ENCODE assay signal across 8 cellular contexts in genomic region chr15:88467073-88467934, GRCh38. TPM values are rescaled to one million over a fixed set of nuclear protein-coding genes. Genes with fewer than 3 reads are reported as not detected.
DNase-seq lines count a peak whose midpoint lies in the region; ATAC-seq, FAIRE-seq and TF ChIP-seq lines count a peak whose summit lies in the region.

Gene MRPL46, minus strand, starts transcription at chr15:88467388. Its CDS starts 11 bp downstream, at chr15:88467377.
Gene MRPS11, plus strand, starts transcription at chr15:88467708. Its CDS starts 10 bp downstream, at chr15:88467718.

- H3K27me3 ChIP-seq in HepG2 (ENCODE audit: control insufficient read depth in 1 of 2, insufficient read depth in 2 of 2, low read length in 2 of 2) = peaks cover 0 to 3% of the 10 kb centered on the region in 2 experiments; a peak in 1 of 5 replicates

- peak within 1 kb of the TSS; percentile 91 to 99 (median 98) for H3K27ac Mint-ChIP-seq in CD14-positive monocyte

- peak; percentile 76 for DNase-seq in CD14-positive monocyte (ENCODE audit: low spot score)
- peak; percentile 86 for DNase-seq in NCI-H748 (lab: John Stamatoyannopoulos, UW; ENCODE audit: unreplicated experiment)
- peak; percentile 87 to 88 for DNase-seq in activated CD4-positive, alpha-beta T cell treated with anti-CD3 and anti-CD28 coated beads, Interleukin-2, amount 50 U/mL, for 4 hours
- DNase-seq in dermis blood vessel endothelial cell = peak; percentile 92
- peak; percentile 79 for DNase-seq in HepG2 (ENCODE audit: low spot score)
- peak; percentile 92 for DNase-seq in stimulated activated CD4-positive, alpha-beta T cell treated with anti-CD3 and anti-CD28 coated beads, Interleukin-4, amount 100 ng/mL, for 1 hour

- peak; percentile 76 to 78 for TF ChIP-seq POLR2A in HepG2 (IDR thresholded peaks at IDR 0.05; ENCODE audit: insufficient read depth in 1 of 2, low read depth in 2 of 2, low read length in 2 of 2)

- peaks cover 20% of the 10 kb centered on the region for H3K4me1 Mint-ChIP-seq in CD14-positive monocyte

- CTCF ChIA-PET in HepG2 (lab: Yijun Ruan, JAX; ENCODE audit: low intra/inter-chr PET ratio, low total read pairs) = no interaction called here

- H3K9ac ChIP-seq in HepG2 (ENCODE audit: insufficient read depth, low read depth, low read length) = peak within 1 kb of the TSS; percentile 89

- BruUV-seq in HepG2 (replicated peaks; lab: Mats Ljungman, UMichigan) = no TSS peak

- TF ChIP-seq RAD21 in HepG2 (CRISPR knock-in tag; IDR thresholded peaks at IDR 0.05) = no peak; the same call in 1 of the 2 replicates

- H3K27ac ChIP-seq in HepG2 (ENCODE audit: extremely low read length, insufficient read depth, low read length) = peak within 1 kb of the TSS; percentile 91

- no peaks in the 10 kb centered on the region for H3K27me3 Mint-ChIP-seq in CD14-positive monocyte (ENCODE audit: low read depth in 3 of 3)

- POLR2A ChIA-PET in HepG2 (lab: Yijun Ruan, JAX) = interaction anchor here (0.7 to 5.5 kb wide), 10 partner anchors 12 to 621 kb away, joined by 3 to 64 read pairs (median 6); partner anchors contain the start of genes ABHD2, AEN and ISG20

- peak; percentile 91 for ATAC-seq in GM19395 (IDR thresholded peaks at IDR 0.05; ENCODE audit: unreplicated experiment)
- ATAC-seq in HG03558 (IDR thresholded peaks at IDR 0.05; ENCODE audit: extremely low read depth, unreplicated experiment) = peak; percentile 75
- ATAC-seq in HepG2 = peak; percentile 87

- FAIRE-seq in HepG2 (lab: Jason Lieb, UNC) = peak; percentile 28

- H3K36me3 ChIP-seq in HepG2 (replicated peaks in 1 of 2; ENCODE audit: control insufficient read depth in 1 of 2, insufficient read depth in 2 of 2, low read length in 2 of 2) = peaks cover 4 to 29% of the 10 kb centered on the region in 2 experiments

- peak within 1 kb of the TSS; percentile 88 for H3K4me2 ChIP-seq in HepG2 (ENCODE audit: low read depth, low read length)

- WGBS in HepG2 (ENCODE audit: low lambda C conversion rate) = 0% methylated on average over 22 of the region's 55 CpGs

- H2AFZ ChIP-seq in HepG2 (ENCODE audit: low read length) = peak within 1 kb of the TSS; percentile 87

- TF ChIP-seq CTCF in CD14-positive monocyte (IDR thresholded peaks at IDR 0.05) (no peak), HepG2 (CRISPR knock-in tag; IDR thresholded peaks at IDR 0.05) (no peak; the same call in 1 of the 2 replicates)

- H3K79me2 ChIP-seq in HepG2 (ENCODE audit: insufficient read depth, low read length) = peaks cover 54% of the 10 kb centered on the region

- H3K36me3 Mint-ChIP-seq in CD14-positive monocyte = peaks cover 33 to 36% of the 10 kb centered on the region in 2 donors

- H3K4me3 ChIP-seq in HepG2 (replicated peaks in 1 of 3; ENCODE audit: insufficient read depth in 1 of 3, low read depth in 2 of 3, low read length in 3 of 3) = peak within 1 kb of the TSS; percentile 86 to 98 (median 91)

- peak within 1 kb of the TSS; percentile 86 to 95 for H3K4me3 Mint-ChIP-seq in CD14-positive monocyte

- no peaks in the 10 kb centered on the region for H3K9me3 Mint-ChIP-seq in CD14-positive monocyte

- in situ Hi-C loops in HepG2 (cut with HindIII; ENCODE audit: extremely low pct_ligation_motif_present, low pct_unique_long_range_greater_than_20kb) = loop anchor here (5.0 kb wide), 1 partner anchor 150 kb away; no protein-coding TSS in a partner anchor

- no peaks in the 10 kb centered on the region for H3K9me3 ChIP-seq in HepG2 (ENCODE audit: low read length)

- H3K4me1 ChIP-seq in HepG2 (ENCODE audit: insufficient read depth, low read length) = peaks cover 55% of the 10 kb centered on the region

- H4K20me1 ChIP-seq in HepG2 (ENCODE audit: insufficient read depth, low read length) = no peaks in the 10 kb centered on the region

- intact Hi-C loops in CD14-positive monocyte (cut with micrococcal nuclease) = loop anchor here (5.0 to 10.0 kb wide), 3 partner anchors 80 to 1107 kb away; partner anchors contain the start of genes AEN (in 2 of the 2), DET1 (in 1 of the 2) and TICRR (in 1 of the 2)
- intact Hi-C loops in HepG2 (cut with micrococcal nuclease; ENCODE audit: unreplicated experiment) = loop anchor here (2.0 kb wide), 1 partner anchor 147 kb away; no protein-coding TSS in a partner anchor

- no peak; a peak in 1 of 4 replicates for TF ChIP-seq EP300 in HepG2 (IDR thresholded peaks at IDR 0.05; ENCODE audit: low read depth in 2 of 2, low read length in 2 of 2)
- no peak for TF ChIP-seq EP300 in HepG2 (CRISPR knock-in tag; IDR thresholded peaks at IDR 0.05; ENCODE audit: borderline replicate concordance)

TF ChIP-seq in HepG2, 621 proteins besides CTCF, POLR2A, EP300 and RAD21 (continues in another document):
- no peak for TF ChIP-seq ATRX (CRISPR knock-in tag; IDR thresholded peaks at IDR 0.05; ENCODE audit: borderline replicate concordance)

RNA-seq across cellular contexts. Expression of gene MRPL46, which starts in this region (rescaled TPM):
- polyA plus RNA-seq in CD14-positive monocyte = 10 to 100 TPM; 17.0 to 20.3 TPM
- total RNA-seq in dermis blood vessel endothelial cell = 17.0 and 20.3 TPM in 2 replicates
- 79.2 and 107 TPM in 2 replicates for total RNA-seq in HepG2 (2016; rRNA removed; fragmentation: Illumina TruSeq; extraction: Trizol)
- 21.2 and 24.6 TPM in 2 replicates for total RNA-seq in HepG2 (2016; cell fraction: cytosol; rRNA removed; fragmentation: Illumina TruSeq; extraction: Trizol; ENCODE audit: low read depth)
- total RNA-seq in HepG2 (2016; cell fraction: insoluble cytoplasmic fraction; rRNA removed; fragmentation: Illumina TruSeq; extraction: Trizol) = 81.1 and 113 TPM in 2 replicates
- 32.9 and 34.0 TPM in 2 replicates for total RNA-seq in HepG2 (2016; cell fraction: membrane; rRNA removed; fragmentation: Illumina TruSeq; extraction: Trizol)
- total RNA-seq in HepG2 (2016; cell fraction: nucleus; rRNA removed; fragmentation: Illumina TruSeq; extraction: Trizol) = 45.7 and 51.2 TPM in 2 replicates
- polyA plus RNA-seq in HepG2 (2011; rRNA removed) = 56.1 and 62.9 TPM in 2 replicates
- 57.4 and 61.8 TPM in 2 replicates for polyA plus RNA-seq in HepG2 (2011; cell fraction: cytosol; rRNA removed)
- polyA plus RNA-seq in HepG2 (2011; cell fraction: nucleus; rRNA removed) = 24.5 and 29.6 TPM in 2 replicates
- polyA plus RNA-seq in HepG2 (2012) = 32.7 and 42.8 TPM in 2 replicates
- polyA plus RNA-seq in HepG2 (2016; cell fraction: cytosol; fragmentation: Illumina TruSeq; extraction: Trizol; ENCODE audit: low read depth) = 22.4 and 25.8 TPM in 2 replicates
- polyA plus RNA-seq in HepG2 (2016; cell fraction: insoluble cytoplasmic fraction; fragmentation: Illumina TruSeq; extraction: Trizol; ENCODE audit: low read depth) = 125 and 140 TPM in 2 replicates
- polyA plus RNA-seq in HepG2 (2016; cell fraction: membrane; fragmentation: Illumina TruSeq; extraction: Trizol; ENCODE audit: low read depth) = 25.7 and 27.3 TPM in 2 replicates
- polyA plus RNA-seq in HepG2 (2016; cell fraction: nucleus; fragmentation: Illumina TruSeq; extraction: Trizol; ENCODE audit: insufficient read depth, low read depth) = 63.3 and 65.5 TPM in 2 replicates
- 21.6 and 27.3 TPM in 2 replicates for polyA minus RNA-seq in HepG2 (2011; rRNA and poly(A)+ RNA removed; ENCODE audit: low replicate concordance)
- 16.1 and 19.3 TPM in 2 replicates for polyA minus RNA-seq in HepG2 (2011; cell fraction: cytosol; rRNA and poly(A)+ RNA removed)
- 67.9 and 72.5 TPM in 2 replicates for polyA minus RNA-seq in HepG2 (2011; cell fraction: nucleus; rRNA and poly(A)+ RNA removed)

RNA-seq across cellular contexts. Expression of gene MRPS11, which starts in this region (rescaled TPM):
- polyA plus RNA-seq in CD14-positive monocyte = 10 to 100 TPM; 65.2 to 70.2 TPM
- total RNA-seq in dermis blood vessel endothelial cell = 38.5 and 47.7 TPM in 2 replicates
- total RNA-seq in HepG2 (2016; rRNA removed; fragmentation: Illumina TruSeq; extraction: Trizol) = 72.7 and 94.1 TPM in 2 replicates
- 19.0 and 20.2 TPM in 2 replicates for total RNA-seq in HepG2 (2016; cell fraction: cytosol; rRNA removed; fragmentation: Illumina TruSeq; extraction: Trizol; ENCODE audit: low read depth)
- total RNA-seq in HepG2 (2016; cell fraction: insoluble cytoplasmic fraction; rRNA removed; fragmentation: Illumina TruSeq; extraction: Trizol) = 67.9 and 108 TPM in 2 replicates
- total RNA-seq in HepG2 (2016; cell fraction: membrane; rRNA removed; fragmentation: Illumina TruSeq; extraction: Trizol) = 28.8 and 34.1 TPM in 2 replicates
- 24.0 and 28.9 TPM in 2 replicates for total RNA-seq in HepG2 (2016; cell fraction: nucleus; rRNA removed; fragmentation: Illumina TruSeq; extraction: Trizol)
- 47.7 and 50.1 TPM in 2 replicates for polyA plus RNA-seq in HepG2 (2011; rRNA removed)
- 38.3 and 55.8 TPM in 2 replicates for polyA plus RNA-seq in HepG2 (2011; cell fraction: cytosol; rRNA removed)
- 21.1 and 26.9 TPM in 2 replicates for polyA plus RNA-seq in HepG2 (2011; cell fraction: nucleus; rRNA removed)
- 26.1 and 28.1 TPM in 2 replicates for polyA plus RNA-seq in HepG2 (2012)
- 23.1 and 24.6 TPM in 2 replicates for polyA plus RNA-seq in HepG2 (2016; cell fraction: cytosol; fragmentation: Illumina TruSeq; extraction: Trizol; ENCODE audit: low read depth)
- polyA plus RNA-seq in HepG2 (2016; cell fraction: insoluble cytoplasmic fraction; fragmentation: Illumina TruSeq; extraction: Trizol; ENCODE audit: low read depth) = 91.7 and 98.8 TPM in 2 replicates
- 27.7 and 28.0 TPM in 2 replicates for polyA plus RNA-seq in HepG2 (2016; cell fraction: membrane; fragmentation: Illumina TruSeq; extraction: Trizol; ENCODE audit: low read depth)
- 53.6 and 59.8 TPM in 2 replicates for polyA plus RNA-seq in HepG2 (2016; cell fraction: nucleus; fragmentation: Illumina TruSeq; extraction: Trizol; ENCODE audit: insufficient read depth, low read depth)
- polyA minus RNA-seq in HepG2 (2011; rRNA and poly(A)+ RNA removed; ENCODE audit: low replicate concordance) = 14.1 and 69.5 TPM in 2 replicates
- polyA minus RNA-seq in HepG2 (2011; cell fraction: cytosol; rRNA and poly(A)+ RNA removed) = 11.2 and 12.9 TPM in 2 replicates
- 21.5 and 24.1 TPM in 2 replicates for polyA minus RNA-seq in HepG2 (2011; cell fraction: nucleus; rRNA and poly(A)+ RNA removed)

Comparison
In these comparisons a context has a peak if more than half of its experiments do, and no peak if none do; other contexts are left out.
1. Peak in every context shown above with its lines: DNase-seq, ATAC-seq, H3K4me3 ChIP-seq and H3K27ac ChIP-seq.